Comparison of ENCODE assay signal across 14 cellular contexts in the genomic region with DNA sequence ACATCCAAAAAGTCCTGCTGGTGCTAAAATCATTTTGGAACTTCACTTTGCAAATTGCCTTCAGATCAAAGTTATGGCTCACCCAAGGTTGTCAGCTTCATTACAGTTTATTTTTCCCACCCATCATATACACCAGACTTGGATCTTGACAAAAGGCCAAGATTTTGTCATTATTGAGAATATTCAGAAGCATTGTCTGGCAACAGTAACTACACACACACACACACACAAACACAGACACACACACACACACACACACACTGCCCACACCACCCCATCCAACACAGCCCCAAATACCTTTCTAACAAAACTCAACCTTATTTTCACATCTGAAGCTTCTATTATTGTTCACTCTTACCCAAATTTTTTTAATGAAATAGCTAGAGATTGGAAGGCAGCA.
A peak's percentile ranks its signal among the peaks of the same experiment; 100 is the strongest.
DNase-seq lines count a peak whose midpoint lies in the region; ATAC-seq and TF ChIP-seq lines count a peak whose summit lies in the region.
"Had no signal": no experiment of that assay in that cellular context is flagged by ENCODE, and none has a peak within 500 bp of the region (broad histone marks: within the 10 kb centered on the region; RNA-seq: fewer than 3 reads in every experiment).

No MANE protein-coding gene starts in this region.

- H3K9me3 ChIP-seq in right cardiac atrium (ENCODE audit: control insufficient read depth, low read length) (peaks cover 1% of the 10 kb centered on the region), heart right ventricle (no peaks in the 10 kb centered on the region)
- H3K9me3 ChIP-seq: BLaER1 treated with 17β-estradiol and CSF1 and Interleukin-3, amounts not matched to agents 10 nM and 100 nM had no signal

- no peaks in the 10 kb centered on the region for H3K36me3 ChIP-seq in heart right ventricle
- H3K36me3 ChIP-seq: BLaER1 treated with 17β-estradiol and CSF1 and Interleukin-3, amounts not matched to agents 10 nM and 100 nM had no signal

- ATAC-seq in Right ventricle myocardium superior (ENCODE audit: poor library complexity) (peak; percentile 61), right cardiac atrium (no peak), SK-N-SH treated with all-trans-retinoic acid at 6 μM for 48 hours (peak; percentile 55), heart right ventricle (peak in 7 of 8 donors; percentile 43 to 74 (median 61))
- ATAC-seq: GM23338 had no signal

- TF ChIP-seq CTCF in heart right ventricle (IDR thresholded peaks at IDR 0.05) = no peak

- H3K27ac ChIP-seq in right cardiac atrium (ENCODE audit: low read length) (no peak overlapping the region), heart right ventricle (peak overlapping the region in 6 of 10 donors; percentile 31 to 69 (median 52))
- H3K27ac ChIP-seq: BLaER1 treated with 17β-estradiol and CSF1 and Interleukin-3, amounts not matched to agents 10 nM and 100 nM had no signal

- H3K4me1 ChIP-seq in right cardiac atrium (ENCODE audit: control insufficient read depth, insufficient read depth, low read length) = peaks cover 3% of the 10 kb centered on the region
- H3K4me1 ChIP-seq in heart right ventricle = peaks cover 0 to 26% (median 4%) of the 10 kb centered on the region in 9 donors

- H3K4me3 ChIP-seq in right cardiac atrium (ENCODE audit: low read length) (no peak overlapping the region), heart right ventricle (no peak overlapping the region)
- H3K4me3 ChIP-seq: BLaER1 treated with 17β-estradiol and CSF1 and Interleukin-3, amounts not matched to agents 10 nM and 100 nM; GM23338 had no signal

- intact Hi-C loops in Right ventricle myocardium superior (cut with DNase I) (no loop called here), right cardiac atrium (cut with DNase I) (no loop called here), heart right ventricle (cut with DNase I) (loop anchor here in 1 of 10 donors (10.0 kb wide), 1 partner anchor 87 kb away; no protein-coding TSS in a partner anchor)

- H3K27me3 ChIP-seq in right cardiac atrium (ENCODE audit: control insufficient read depth, insufficient read depth) (no peaks in the 10 kb centered on the region), heart right ventricle (no peaks in the 10 kb centered on the region)
- H3K27me3 ChIP-seq: BLaER1 treated with 17β-estradiol and CSF1 and Interleukin-3, amounts not matched to agents 10 nM and 100 nM had no signal

- DNase-seq in Right ventricle myocardium superior (no peak), right cardiac atrium (no peak), heart right ventricle (peak in 1 of 2 donors; percentile 15), T-helper 1 cell (no peak), NCI-H1092 (lab: John Stamatoyannopoulos, UW) (no peak)
- DNase-seq in activated CD4-positive, alpha-beta T cell treated with anti-CD3 and anti-CD28 coated beads, Interleukin-2, amount 50 U/mL, for 1 hour = no peak
- DNase-seq: ACHN; CD4-positive, CD25-positive, alpha-beta regulatory T cell; DND-41; GDM1; H9 had no signal

TF ChIP-seq in SK-N-SH treated with all-trans-retinoic acid at 6 μM for 48 hours, 23 proteins besides CTCF, POLR2A, EP300 and RAD21:
- TF ChIP-seq ZC3H10 (CRISPR knock-in tag; IDR thresholded peaks at IDR 0.05) = 0 out of 2 replicates have a peak, but pooled peaks have one; percentile 17
- peak; percentile 82; the same call in 1 of the 2 replicates for TF ChIP-seq RARB (CRISPR knock-in tag; IDR thresholded peaks at IDR 0.05)
- no peak for TF ChIP-seq OSR1 (CRISPR knock-in tag; IDR thresholded peaks at IDR 0.05)
- TF ChIP-seq ARNTL (CRISPR knock-in tag; IDR thresholded peaks at IDR 0.05; ENCODE audit: borderline replicate concordance, low read depth) = no peak
- TF ChIP-seq TOX (CRISPR knock-in tag; IDR thresholded peaks at IDR 0.05; ENCODE audit: borderline replicate concordance) = 0 out of 2 replicates have a peak, but pooled peaks have one; percentile 12
- TF ChIP-seq GLIS3 (CRISPR knock-in tag; IDR thresholded peaks at IDR 0.05) = no peak
- no peak for TF ChIP-seq ZNF70 (CRISPR knock-in tag; IDR thresholded peaks at IDR 0.05)
- no peak for TF ChIP-seq PPARA (CRISPR knock-in tag; IDR thresholded peaks at IDR 0.05; ENCODE audit: borderline replicate concordance)
- TF ChIP-seq BACH2 (CRISPR knock-in tag; IDR thresholded peaks at IDR 0.05; ENCODE audit: borderline replicate concordance) = no peak
- no peak for TF ChIP-seq SNAI2 (CRISPR knock-in tag; IDR thresholded peaks at IDR 0.05)
- no peak; the same call in 1 of the 2 replicates for TF ChIP-seq PATZ1 (CRISPR knock-in tag; IDR thresholded peaks at IDR 0.05; ENCODE audit: borderline replicate concordance)
- TF ChIP-seq ISL1 (CRISPR knock-in tag; IDR thresholded peaks at IDR 0.05) = no peak
- TF ChIP-seq, protein P1, sequence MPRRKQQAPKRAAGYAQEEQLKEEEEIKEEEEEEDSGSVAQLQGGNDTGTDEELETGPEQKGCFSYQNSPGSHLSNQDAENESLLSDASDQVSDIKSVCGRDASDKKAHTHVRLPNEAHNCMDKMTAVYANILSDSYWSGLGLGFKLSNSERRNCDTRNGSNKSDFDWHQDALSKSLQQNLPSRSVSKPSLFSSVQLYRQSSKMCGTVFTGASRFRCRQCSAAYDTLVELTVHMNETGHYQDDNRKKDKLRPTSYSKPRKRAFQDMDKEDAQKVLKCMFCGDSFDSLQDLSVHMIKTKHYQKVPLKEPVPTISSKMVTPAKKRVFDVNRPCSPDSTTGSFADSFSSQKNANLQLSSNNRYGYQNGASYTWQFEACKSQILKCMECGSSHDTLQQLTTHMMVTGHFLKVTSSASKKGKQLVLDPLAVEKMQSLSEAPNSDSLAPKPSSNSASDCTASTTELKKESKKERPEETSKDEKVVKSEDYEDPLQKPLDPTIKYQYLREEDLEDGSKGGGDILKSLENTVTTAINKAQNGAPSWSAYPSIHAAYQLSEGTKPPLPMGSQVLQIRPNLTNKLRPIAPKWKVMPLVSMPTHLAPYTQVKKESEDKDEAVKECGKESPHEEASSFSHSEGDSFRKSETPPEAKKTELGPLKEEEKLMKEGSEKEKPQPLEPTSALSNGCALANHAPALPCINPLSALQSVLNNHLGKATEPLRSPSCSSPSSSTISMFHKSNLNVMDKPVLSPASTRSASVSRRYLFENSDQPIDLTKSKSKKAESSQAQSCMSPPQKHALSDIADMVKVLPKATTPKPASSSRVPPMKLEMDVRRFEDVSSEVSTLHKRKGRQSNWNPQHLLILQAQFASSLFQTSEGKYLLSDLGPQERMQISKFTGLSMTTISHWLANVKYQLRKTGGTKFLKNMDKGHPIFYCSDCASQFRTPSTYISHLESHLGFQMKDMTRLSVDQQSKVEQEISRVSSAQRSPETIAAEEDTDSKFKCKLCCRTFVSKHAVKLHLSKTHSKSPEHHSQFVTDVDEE (CRISPR knock-in tag; IDR thresholded peaks at IDR 0.05) = no peak
- TF ChIP-seq, protein P2, sequence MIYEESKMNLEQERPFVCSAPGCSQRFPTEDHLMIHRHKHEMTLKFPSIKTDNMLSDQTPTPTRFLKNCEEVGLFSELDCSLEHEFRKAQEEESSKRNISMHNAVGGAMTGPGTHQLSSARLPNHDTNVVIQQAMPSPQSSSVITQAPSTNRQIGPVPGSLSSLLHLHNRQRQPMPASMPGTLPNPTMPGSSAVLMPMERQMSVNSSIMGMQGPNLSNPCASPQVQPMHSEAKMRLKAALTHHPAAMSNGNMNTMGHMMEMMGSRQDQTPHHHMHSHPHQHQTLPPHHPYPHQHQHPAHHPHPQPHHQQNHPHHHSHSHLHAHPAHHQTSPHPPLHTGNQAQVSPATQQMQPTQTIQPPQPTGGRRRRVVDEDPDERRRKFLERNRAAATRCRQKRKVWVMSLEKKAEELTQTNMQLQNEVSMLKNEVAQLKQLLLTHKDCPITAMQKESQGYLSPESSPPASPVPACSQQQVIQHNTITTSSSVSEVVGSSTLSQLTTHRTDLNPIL (CRISPR knock-in tag; IDR thresholded peaks at IDR 0.05; ENCODE audit: low read depth) = no peak

Comparison
In these comparisons a context has a peak if more than half of its experiments do, and no peak if none do; other contexts are left out.
1. ATAC-seq: peak in Right ventricle myocardium superior (single experiment), SK-N-SH treated with all-trans-retinoic acid at 6 μM for 48 hours (single experiment) and heart right ventricle (7 of 8); none in right cardiac atrium (0 of 2).